In genomic region chr1:83860506-83861221, GRCh38 we compare ENCODE assay signal across 8 cellular contexts.
A peak's percentile ranks its signal among the peaks of the same experiment; 100 is the strongest.
DNase-seq lines count a peak whose midpoint lies in the region; ATAC-seq and TF ChIP-seq lines count a peak whose summit lies in the region.

No MANE protein-coding gene starts in this region.

- H3K27ac ChIP-seq in RWPE1 (no peak overlapping the region), psoas muscle (no peak overlapping the region), upper lobe of right lung (peak overlapping the region; percentile 75)

- H3K9me3 Mint-ChIP-seq in activated naive CD8-positive, alpha-beta T cell treated with anti-CD3 and anti-CD28 coated beads for 36 hours = no peaks in the 10 kb centered on the region

- H3K27ac Mint-ChIP-seq in activated naive CD8-positive, alpha-beta T cell treated with anti-CD3 and anti-CD28 coated beads for 36 hours = peak overlapping the region; percentile 63

- H3K4me3 ChIP-seq in psoas muscle (peak overlapping the region; percentile 59), upper lobe of right lung (peak overlapping the region; percentile 61)

- intact Hi-C loops in left ventricle myocardium superior (cut with micrococcal nuclease) (no loop called here), psoas muscle (cut with DNase I) (no loop called here), upper lobe of right lung (cut with DNase I) (no loop called here)

- no peaks in the 10 kb centered on the region for H3K4me1 ChIP-seq in psoas muscle
- no peaks in the 10 kb centered on the region for H3K4me1 ChIP-seq in upper lobe of right lung

- peak; percentile 11 for DNase-seq in 8988T
- DNase-seq in RWPE1 (ENCODE audit: low spot score) = peak; percentile 25
- peak; percentile 77 for DNase-seq in activated naive CD8-positive, alpha-beta T cell treated with anti-CD3 and anti-CD28 coated beads for 36 hours
- peak; percentile 93 for DNase-seq in left ventricle myocardium superior
- peak; percentile 74 to 77 for DNase-seq in psoas muscle
- peak; percentile 93 for DNase-seq in upper lobe of right lung

- H3K4me1 Mint-ChIP-seq in activated naive CD8-positive, alpha-beta T cell treated with anti-CD3 and anti-CD28 coated beads for 36 hours = peaks cover 16% of the 10 kb centered on the region

- H3K27me3 ChIP-seq in psoas muscle (ENCODE audit: insufficient read depth in 3 of 3, low read length in 2 of 3) (peaks cover 0 to 3% (median 0%) of the 10 kb centered on the region in 3 donors), upper lobe of right lung (no peaks in the 10 kb centered on the region)

- H3K36me3 Mint-ChIP-seq in activated naive CD8-positive, alpha-beta T cell treated with anti-CD3 and anti-CD28 coated beads for 36 hours = no peaks in the 10 kb centered on the region

- POLR2A ChIA-PET in RWPE1 (lab: Yijun Ruan, JAX; ENCODE audit: low non-redundant PET) = interaction anchor here (0.6 kb wide), 1 partner anchor 56 kb away, joined by 3 read pairs; no protein-coding TSS in a partner anchor

- CTCF ChIA-PET in RWPE1 (lab: Yijun Ruan, JAX) = interaction anchor here (0.6 to 0.7 kb wide), 2 partner anchors 19 to 234 kb away, joined by 4 read pairs; no protein-coding TSS in a partner anchor

- WGBS in psoas muscle, 3 donors = 30 to 44% (median 32%) methylated on average over 53 of the region's 53 CpGs

- no peaks in the 10 kb centered on the region for H3K27me3 Mint-ChIP-seq in activated naive CD8-positive, alpha-beta T cell treated with anti-CD3 and anti-CD28 coated beads for 36 hours

- ATAC-seq in GM18873 (IDR thresholded peaks at IDR 0.05; ENCODE audit: low FRiP score, unreplicated experiment) (peak; percentile 84), HG03280 (IDR thresholded peaks at IDR 0.05; ENCODE audit: unreplicated experiment) (peak; percentile 92), left ventricle myocardium superior (peak; percentile 99), psoas muscle (peak; percentile 61 to 93 (median 76)), upper lobe of right lung (peak; percentile 99)

- H3K36me3 ChIP-seq in psoas muscle (ENCODE audit: insufficient read depth in 1 of 2, low read depth in 1 of 2) = no peaks in the 10 kb centered on the region
- H3K36me3 ChIP-seq in upper lobe of right lung = no peaks in the 10 kb centered on the region

- peak; percentile 43 for TF ChIP-seq CTCF in RWPE1 (conservative IDR thresholded peaks at IDR 0.05; ENCODE audit: low read depth)
- TF ChIP-seq CTCF in psoas muscle (IDR thresholded peaks at IDR 0.05) = peak; percentile 39
- peak; percentile 72 for TF ChIP-seq CTCF in upper lobe of right lung (IDR thresholded peaks at IDR 0.05)

- peak overlapping the region; percentile 81 for H3K4me3 Mint-ChIP-seq in activated naive CD8-positive, alpha-beta T cell treated with anti-CD3 and anti-CD28 coated beads for 36 hours

- H3K9me3 ChIP-seq in psoas muscle = no peaks in the 10 kb centered on the region
- H3K9me3 ChIP-seq in upper lobe of right lung = no peaks in the 10 kb centered on the region

Comparison
In these comparisons a context has a peak if more than half of its experiments do, and no peak if none do; other contexts are left out.
1. DNase-seq: peak in every context shown above with its lines; median percentile 93 in left ventricle myocardium superior; 93 in upper lobe of right lung; 77 in activated naive CD8-positive, alpha-beta T cell treated with anti-CD3 and anti-CD28 coated beads for 36 hours; 76 in psoas muscle; 25 in RWPE1; 11 in 8988T.